10 cellular contexts compared by ENCODE assay signal in genomic region chr2:224098473-224098872, GRCh38.
"Had no signal": no experiment of that assay in that cellular context is flagged by ENCODE, and none has a peak within 500 bp of the region (broad histone marks: within the 10 kb centered on the region; RNA-seq: fewer than 3 reads in every experiment).

No MANE protein-coding gene starts in this region.

- H3K4me1 ChIP-seq: sigmoid colon had no signal

- H3K27me3 ChIP-seq: sigmoid colon had no signal

- DNase-seq: activated B cell treated with CpG ODN at 0.5 μM for 24 hours; activated CD4-positive, alpha-beta T cell treated with anti-CD3 and anti-CD28 coated beads, Interleukin-2, amount 10 ng/mL, durations not matched to agents 7 days and 5 days; activated naive CD4-positive, alpha-beta T cell treated with anti-CD3 and anti-CD28 coated beads for 36 hours; activated T-cell treated with anti-CD3 and anti-CD28 coated beads for 4 hours; foreskin melanocyte; naive thymus-derived CD4-positive, alpha-beta T cell; sigmoid colon; stimulated activated CD4-positive, alpha-beta T cell treated with anti-CD3 and anti-CD28 coated beads, Interleukin-2, amount 100 ng/mL, for 48 hours; stimulated activated naive CD8-positive, alpha-beta T cell treated with anti-CD3 and anti-CD28 coated beads, Interleukin-15, Interleukin-2, amounts not matched to agents 100 U/mL and 50 U/mL, for 24 hours had no signal

- H3K4me3 ChIP-seq: psoas muscle, sigmoid colon had no signal

- H3K27ac ChIP-seq: psoas muscle, sigmoid colon had no signal

- H3K36me3 ChIP-seq: sigmoid colon had no signal

- H3K9me3 ChIP-seq: psoas muscle, sigmoid colon had no signal
